Comparison of ENCODE assay signal across 12 cellular contexts in the genomic region with DNA sequence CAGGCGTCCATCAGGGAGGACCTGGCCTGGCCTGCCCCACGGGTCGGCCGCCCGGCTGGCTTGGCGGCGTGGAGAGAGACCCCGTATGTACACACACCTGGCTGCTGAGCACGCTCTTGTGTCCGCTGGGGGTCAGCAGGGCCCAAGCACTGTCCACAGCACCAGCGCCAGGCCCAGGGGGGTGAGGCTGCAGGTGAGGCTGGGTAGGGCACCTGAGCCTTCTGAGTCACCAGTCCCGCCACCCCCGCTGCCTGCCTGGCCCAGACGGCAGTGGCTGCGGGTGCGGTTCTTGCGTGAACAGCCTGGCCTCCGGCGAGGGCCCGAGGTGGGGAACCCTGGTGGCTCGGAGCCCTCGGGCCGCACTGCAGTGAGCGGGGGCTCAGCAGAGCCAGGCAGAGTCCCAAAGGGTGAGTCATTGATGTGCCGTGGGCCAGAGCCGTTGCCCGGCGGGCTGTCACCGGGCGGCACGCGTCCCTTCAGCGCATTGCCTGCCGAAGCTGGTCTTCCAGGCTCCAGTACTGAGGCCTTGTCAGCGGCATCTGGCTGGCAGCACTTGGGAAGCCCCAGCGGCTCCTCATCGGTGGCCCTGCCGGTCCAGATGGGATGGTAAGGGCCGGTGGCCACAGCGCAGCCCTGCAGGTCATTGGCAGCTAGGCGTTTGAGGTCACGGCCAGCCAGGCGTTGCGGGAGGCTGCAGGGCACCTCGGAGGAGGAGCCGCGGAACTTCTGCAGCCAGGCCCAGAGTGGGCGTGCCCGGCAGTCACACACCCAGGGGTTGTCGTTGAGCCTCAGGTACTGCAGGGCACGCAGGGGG. TPM values are rescaled to one million over a fixed set of nuclear protein-coding genes. Genes with fewer than 3 reads are reported as not detected.
DNase-seq lines count a peak whose midpoint lies in the region; ATAC-seq, FAIRE-seq and TF ChIP-seq lines count a peak whose summit lies in the region.
"Had no signal": no experiment of that assay in that cellular context is flagged by ENCODE, and none has a peak within 500 bp of the region (broad histone marks: within the 10 kb centered on the region; RNA-seq: fewer than 3 reads in every experiment).

No MANE protein-coding gene starts in this region.

- H3K27me3 Mint-ChIP-seq in CD8-positive, alpha-beta memory T cell, result no peaks in the 10 kb centered on the region
- H3K27me3 Mint-ChIP-seq in T-helper 17 cell, result no peaks in the 10 kb centered on the region
- H3K27me3 Mint-ChIP-seq in endothelial cell (ENCODE audit: unreplicated experiment), result peaks cover 8% of the 10 kb centered on the region

- H3K23ac ChIP-seq in neuronal stem cell (ENCODE audit: low read depth, low read length, poor library complexity), result peak overlapping the region; percentile 99

- H3K36me3 ChIP-seq in CD8-positive, alpha-beta memory T cell (ENCODE audit: insufficient read depth, low read length), result no peaks in the 10 kb centered on the region
- H3K36me3 ChIP-seq in neuronal stem cell (replicated peaks in 1 of 2; ENCODE audit: control insufficient read depth in 2 of 2, insufficient read depth in 2 of 2, low read length in 2 of 2) (peaks cover 15 to 16% of the 10 kb centered on the region in 2 donors), kidney (ENCODE audit: control insufficient read depth in 1 of 2, insufficient read depth in 2 of 2, low read length in 2 of 2) (no peaks in the 10 kb centered on the region), heart right ventricle (no peaks in the 10 kb centered on the region)

- CTCF ChIA-PET in CD8-positive, alpha-beta memory T cell (lab: Charles Lee), result no interaction called here

- H2BK5ac ChIP-seq in neuronal stem cell (ENCODE audit: low read length), result peak overlapping the region; percentile 94

- no peak overlapping the region for H3K27ac ChIP-seq in CD8-positive, alpha-beta memory T cell (ENCODE audit: low read depth, low read length)
- no peak overlapping the region for H3K27ac ChIP-seq in neuronal stem cell (replicated peaks; ENCODE audit: low read length)
- no peak overlapping the region for H3K27ac ChIP-seq in kidney (ENCODE audit: low read depth in 2 of 2, low read length in 2 of 2)
- peak overlapping the region in 4 of 10 donors; percentile 81 to 91 (median 86) for H3K27ac ChIP-seq in heart right ventricle
- H3K27ac ChIP-seq: KMS-11 had no signal

- H2BK12ac ChIP-seq in neuronal stem cell (ENCODE audit: low read length), result peak overlapping the region; percentile 84

- peaks cover 92% of the 10 kb centered on the region for H3K4me1 ChIP-seq in CD8-positive, alpha-beta memory T cell (ENCODE audit: insufficient read depth, low read length)
- peaks cover 56 to 60% of the 10 kb centered on the region in 2 donors for H3K4me1 ChIP-seq in neuronal stem cell (ENCODE audit: control insufficient read depth in 2 of 2, insufficient read depth in 1 of 2, low read depth in 1 of 2, low read length in 2 of 2)
- H3K4me1 ChIP-seq in kidney (ENCODE audit: control insufficient read depth in 1 of 2, insufficient read depth in 1 of 2, low read depth in 1 of 2, low read length in 2 of 2), result peaks cover 0 to 37% of the 10 kb centered on the region in 2 donors
- H3K4me1 ChIP-seq in heart right ventricle, result peaks cover 52 to 88% (median 58%) of the 10 kb centered on the region in 9 donors

- H3K18ac ChIP-seq in neuronal stem cell (ENCODE audit: low read length), result peak overlapping the region; percentile 93

- no CpG with 5 or more reads among the region's 51 CpGs for WGBS in neuronal stem cell (ENCODE audit: extremely low coverage in 2 of 2, insufficient read length in 2 of 2, insufficient replicate concordance in 1 of 2), 2 donors
- WGBS in heart right ventricle, 2 donors, result 96 to 97% methylated on average over 51 of the region's 51 CpGs

- H3K4ac ChIP-seq in neuronal stem cell (ENCODE audit: low read length), result peak overlapping the region; percentile 66

- intact Hi-C loops in kidney (cut with DNase I) (no loop called here), heart right ventricle (cut with DNase I) (loop anchor here in 4 of 10 donors (5.0 kb wide), 1 partner anchor 34 kb away; no protein-coding TSS in a partner anchor)

- peaks cover 24% of the 10 kb centered on the region for H3K79me1 ChIP-seq in neuronal stem cell (ENCODE audit: low read depth, low read length)

- no peak overlapping the region for H3K9ac ChIP-seq in neuronal stem cell (ENCODE audit: low read depth, low read length, poor library complexity)
- no peak overlapping the region for H3K9ac ChIP-seq in kidney (ENCODE audit: low read length in 2 of 2)
- H3K9ac ChIP-seq: KMS-11 had no signal

- H3K27me3 ChIP-seq in CD8-positive, alpha-beta memory T cell (ENCODE audit: insufficient read depth, low read length, poor library complexity, severe bottlenecking), result peaks cover 3% of the 10 kb centered on the region
- H3K27me3 ChIP-seq in neuronal stem cell (ENCODE audit: control insufficient read depth in 3 of 3, insufficient read depth in 3 of 3, low read depth in 1 of 3, low read length in 3 of 3), result no peaks in the 10 kb centered on the region
- H3K27me3 ChIP-seq in heart right ventricle, result no peaks in the 10 kb centered on the region

- H3K9me3 Mint-ChIP-seq in CD8-positive, alpha-beta memory T cell, result no peaks in the 10 kb centered on the region
- H3K9me3 Mint-ChIP-seq in endothelial cell (ENCODE audit: unreplicated experiment), result no peaks in the 10 kb centered on the region
- H3K9me3 Mint-ChIP-seq: CD14-positive monocyte; stimulated activated memory B cell treated with anti-CD40 and anti-IgM and Interleukin-4, amounts not matched to agents 10 μg/mL and 1 μg/mL and 100 μg/mL, for 72 hours had no signal

- H3K27ac Mint-ChIP-seq in CD8-positive, alpha-beta memory T cell, result peak overlapping the region in 7 of 8 donors; percentile 58 to 90 (median 85)
- H3K27ac Mint-ChIP-seq in T-helper 17 cell (no peak overlapping the region), endothelial cell (ENCODE audit: unreplicated experiment) (peak overlapping the region; percentile 78)
- H3K27ac Mint-ChIP-seq: CD14-positive monocyte; stimulated activated memory B cell treated with anti-CD40 and anti-IgM and Interleukin-4, amounts not matched to agents 10 μg/mL and 1 μg/mL and 100 μg/mL, for 72 hours had no signal

- no peak overlapping the region for H3K4me3 ChIP-seq in CD8-positive, alpha-beta memory T cell (ENCODE audit: low read length)
- H3K4me3 ChIP-seq in neuronal stem cell (ENCODE audit: low read length in 2 of 2) (no peak overlapping the region), kidney (ENCODE audit: low read length in 2 of 2) (no peak overlapping the region), heart right ventricle (no peak overlapping the region)

- peak overlapping the region; percentile 100 for H2BK120ac ChIP-seq in neuronal stem cell (ENCODE audit: low read depth, low read length)

- peak in 1 of 5 donors; percentile 35 for DNase-seq in CD8-positive, alpha-beta memory T cell
- DNase-seq in T-helper 17 cell, result no peak
- DNase-seq in endothelial cell (ENCODE audit: low spot score), result no peak
- DNase-seq in neuronal stem cell (ENCODE audit: low spot score), result no peak
- DNase-seq in kidney, result no peak
- DNase-seq in heart right ventricle, result no peak
- no peak for DNase-seq in NK-92 treated with Interleukin-12 subunit alpha and Interleukin-12 subunit beta, amount 100 ng/mL, for 24 hours (lab: John Stamatoyannopoulos, UW)
- DNase-seq in activated gamma-delta T cell treated with Interleukin-2 at 50 U/mL for 16 hours, result no peak
- DNase-seq: stimulated activated CD4-positive, alpha-beta T cell treated with anti-CD3 and anti-CD28 coated beads, Interleukin-4, amount 100 ng/mL, for 1 hour had no signal

- H3K9me3 ChIP-seq in CD8-positive, alpha-beta memory T cell (ENCODE audit: low read length), result no peaks in the 10 kb centered on the region
- no peaks in the 10 kb centered on the region for H3K9me3 ChIP-seq in T-helper 17 cell (ENCODE audit: control insufficient read depth, low read length, poor library complexity, severe bottlenecking)
- H3K9me3 ChIP-seq in neuronal stem cell (replicated peaks in 1 of 2; ENCODE audit: control insufficient read depth in 2 of 2, insufficient read depth in 1 of 2, low read depth in 1 of 2, low read length in 2 of 2), result no peaks in the 10 kb centered on the region
- H3K9me3 ChIP-seq in kidney (ENCODE audit: control insufficient read depth in 1 of 2, low read length in 2 of 2), result no peaks in the 10 kb centered on the region
- no peaks in the 10 kb centered on the region for H3K9me3 ChIP-seq in heart right ventricle

- peaks cover 36 to 85% (median 40%) of the 10 kb centered on the region in 3 donors for H3K4me1 Mint-ChIP-seq in CD8-positive, alpha-beta memory T cell
- H3K4me1 Mint-ChIP-seq in T-helper 17 cell, result peaks cover 29% of the 10 kb centered on the region
- peaks cover 35% of the 10 kb centered on the region for H3K4me1 Mint-ChIP-seq in endothelial cell (ENCODE audit: unreplicated experiment)

- H3K4me2 ChIP-seq in neuronal stem cell (ENCODE audit: insufficient read depth, low read length, poor library complexity, severe bottlenecking), result no peak overlapping the region
- H3K4me2 ChIP-seq: KMS-11 had no signal

- POLR2A ChIA-PET in CD8-positive, alpha-beta memory T cell (lab: Charles Lee), result interaction anchor here (0.6 kb wide), 1 partner anchor 1055 kb away, joined by 3 read pairs; no protein-coding TSS in a partner anchor

- H2AK5ac ChIP-seq in neuronal stem cell (ENCODE audit: low read depth, low read length), result peak overlapping the region; percentile 89

- ATAC-seq in T-helper 17 cell (no peak), heart right ventricle (no peak)
- ATAC-seq: stimulated activated memory B cell treated with anti-CD40 and anti-IgM and Interleukin-4, amounts not matched to agents 10 μg/mL and 1 μg/mL and 100 μg/mL, for 72 hours had no signal

- H2AFZ ChIP-seq in neuronal stem cell (ENCODE audit: low read length), result no peak overlapping the region

- peak overlapping the region; percentile 53 for H4K91ac ChIP-seq in neuronal stem cell (ENCODE audit: low read depth, low read length, poor library complexity)

- TF ChIP-seq CTCF in endothelial cell (IDR thresholded peaks at IDR 0.05; ENCODE audit: unreplicated experiment), result no peak
- no peak for TF ChIP-seq CTCF in kidney (IDR thresholded peaks at IDR 0.05; ENCODE audit: borderline replicate concordance, extremely low read depth, insufficient read depth)
- no peak for TF ChIP-seq CTCF in heart right ventricle (IDR thresholded peaks at IDR 0.05)

- no peaks in the 10 kb centered on the region for H3K36me3 Mint-ChIP-seq in CD8-positive, alpha-beta memory T cell
- H3K36me3 Mint-ChIP-seq in T-helper 17 cell (ENCODE audit: low read depth) (no peaks in the 10 kb centered on the region), endothelial cell (ENCODE audit: low read depth, unreplicated experiment) (no peaks in the 10 kb centered on the region)
- H3K36me3 Mint-ChIP-seq: CD14-positive monocyte; stimulated activated memory B cell treated with anti-CD40 and anti-IgM and Interleukin-4, amounts not matched to agents 10 μg/mL and 1 μg/mL and 100 μg/mL, for 72 hours had no signal

- peak overlapping the region; percentile 89 for H3K14ac ChIP-seq in neuronal stem cell (ENCODE audit: low read length)

- no peak for FAIRE-seq in kidney (lab: Jason Lieb, UNC)

- peak overlapping the region; percentile 96 for H2BK15ac ChIP-seq in neuronal stem cell (ENCODE audit: low read length)

- H4K8ac ChIP-seq in neuronal stem cell (ENCODE audit: low read depth, low read length), result peak overlapping the region; percentile 92

- H3K4me3 Mint-ChIP-seq in CD8-positive, alpha-beta memory T cell, result peak overlapping the region in 6 of 7 donors; percentile 63 to 84 (median 82)
- H3K4me3 Mint-ChIP-seq in T-helper 17 cell (peak overlapping the region; percentile 85), endothelial cell (ENCODE audit: unreplicated experiment) (no peak overlapping the region)
- H3K4me3 Mint-ChIP-seq: CD14-positive monocyte; stimulated activated memory B cell treated with anti-CD40 and anti-IgM and Interleukin-4, amounts not matched to agents 10 μg/mL and 1 μg/mL and 100 μg/mL, for 72 hours had no signal

RNA-seq across cellular contexts. Expression of gene RTN4R, which starts 26.3 kb away (rescaled TPM):
- 1 to 10 TPM; 1.8 to 2.7 TPM for total RNA-seq in CD8-positive, alpha-beta memory T cell
- polyA plus RNA-seq in CD8-positive, alpha-beta memory T cell, result 6.0 TPM
- total RNA-seq in T-helper 17 cell (1 to 10 TPM in 1 of 2 donors, under 1 TPM in 1; 0.68 to 2.1 TPM), endothelial cell (ENCODE audit: unreplicated experiment) (19.0 TPM), kidney (1.2 TPM), heart right ventricle (1 to 10 TPM in 5 of 10 donors, under 1 TPM in 5; 0.56 to 2.5 (median 0.93) TPM)
- 23.2 TPM for polyA plus RNA-seq in neuronal stem cell (2013, experiment 1 of 2)
- polyA plus RNA-seq in neuronal stem cell (2013, experiment 2 of 2), result 22.9 TPM
- polyA plus RNA-seq in kidney (ENCODE audit: insufficient read depth, low read depth, low replicate concordance) (2.5 TPM), heart right ventricle (1 to 10 TPM in 1 of 2 donors, under 1 TPM in 1; 0.59 to 1.5 TPM)
- polyA plus RNA-seq: CD14-positive monocyte had no signal
